In genomic region chr11:102494216-102494615, GRCh38 we compare ENCODE assay signal across 15 cellular contexts. TPM values are rescaled to one million over a fixed set of nuclear protein-coding genes. Genes with fewer than 3 reads are reported as not detected.
DNase-seq lines count a peak whose midpoint lies in the region; ATAC-seq and TF ChIP-seq lines count a peak whose summit lies in the region.
"Had no signal": no experiment of that assay in that cellular context is flagged by ENCODE, and none has a peak within 500 bp of the region (broad histone marks: within the 10 kb centered on the region; RNA-seq: fewer than 3 reads in every experiment).

No MANE protein-coding gene starts in this region.

- no peaks in the 10 kb centered on the region for H4K20me1 ChIP-seq in OCI-LY1 (ENCODE audit: insufficient read depth, low read length)

- DNase-seq in Daoy (ENCODE audit: low read depth) (peak; percentile 67), epithelial cell of proximal tubule (ENCODE audit: low read depth) (peak; percentile 75), mucosa of gallbladder (ENCODE audit: low spot score) (peak; percentile 34), cortex of kidney (lab: John Stamatoyannopoulos, UW) (no peak), COR-L47 (lab: John Stamatoyannopoulos, UW) (no peak)
- DNase-seq: activated gamma-delta T cell; C1 segment of cervical spinal cord; head of caudate nucleus; mesenchymal stem cell; NCI-H187 treated with DMSO at 0.1 percent for 48 hours; stimulated activated naive CD4-positive, alpha-beta T cell treated with Interleukin-2 at 50 U/mL for 16 hours; T-helper 2 cell had no signal

- H2AFZ ChIP-seq in OCI-LY1 (ENCODE audit: low read length) = no peak overlapping the region

- no peaks in the 10 kb centered on the region for H3K36me3 ChIP-seq in OCI-LY1 (ENCODE audit: insufficient read depth, low read length)

- H3K9me3 ChIP-seq in OCI-LY1 (ENCODE audit: low read length) = no peaks in the 10 kb centered on the region

- no peaks in the 10 kb centered on the region for H3F3A ChIP-seq in OCI-LY1 (ENCODE audit: insufficient read depth, low read length)

- no peaks in the 10 kb centered on the region for H3K9me2 ChIP-seq in OCI-LY1 (ENCODE audit: low read depth, low read length)

- TF ChIP-seq CTCF in OCI-LY1 (IDR thresholded peaks at IDR 0.05; ENCODE audit: low read length) (no peak), epithelial cell of proximal tubule (conservative IDR thresholded peaks at IDR 0.05; ENCODE audit: low read depth, low read length) (no peak)

- H3K4me3 ChIP-seq in OCI-LY1 (ENCODE audit: low read depth, low read length, poor library complexity, severe bottlenecking) = no peak overlapping the region
- no peak overlapping the region for H3K4me3 ChIP-seq in epithelial cell of proximal tubule (ENCODE audit: low read depth, low read length)

- ATAC-seq in HG02970 (IDR thresholded peaks at IDR 0.05; ENCODE audit: low FRiP score, unreplicated experiment) (no peak), GM19035 (IDR thresholded peaks at IDR 0.05; ENCODE audit: unreplicated experiment) (no peak)

- peak overlapping the region; percentile 45; the same call in 1 of the 2 replicates for H3K9ac ChIP-seq in OCI-LY1 (ENCODE audit: low read length)

- peaks cover 38% of the 10 kb centered on the region for H3K4me1 ChIP-seq in OCI-LY1 (ENCODE audit: insufficient read depth, low read length, severe bottlenecking)

- peak overlapping the region; percentile 84 for H3K27ac ChIP-seq in OCI-LY1 (ENCODE audit: low read depth, low read length, poor library complexity, severe bottlenecking)

- H3K4me2 ChIP-seq in OCI-LY1 (ENCODE audit: low read length) = peak overlapping the region; percentile 69; the same call in 1 of the 2 replicates

- no peaks in the 10 kb centered on the region for H3K79me2 ChIP-seq in OCI-LY1 (ENCODE audit: insufficient read depth, low read length)

- no peaks in the 10 kb centered on the region for H3K27me3 ChIP-seq in OCI-LY1 (ENCODE audit: insufficient read depth, low read length)

RNA-seq across cellular contexts. Expression of gene MMP7, which starts 36.3 kb away (rescaled TPM):
- 4.7 and 5.9 TPM in 2 replicates for total RNA-seq in Daoy (2014; rRNA removed; shearing (Covaris generic))
- total RNA-seq in epithelial cell of proximal tubule (238 and 321 TPM in 2 replicates), mucosa of gallbladder (1,865 TPM)

RNA-seq across cellular contexts. Expression of gene TMEM123, which starts 41.7 kb away (rescaled TPM):
- total RNA-seq in Daoy (2014; rRNA removed; shearing (Covaris generic)) = 121 and 127 TPM in 2 replicates
- total RNA-seq in epithelial cell of proximal tubule = 137 and 165 TPM in 2 replicates
- 135 TPM for total RNA-seq in mucosa of gallbladder

Comparison
In these comparisons a context has a peak if more than half of its experiments do, and no peak if none do; other contexts are left out.
1. DNase-seq: peak in Daoy (single experiment), epithelial cell of proximal tubule (single experiment) and mucosa of gallbladder (single experiment); none in cortex of kidney (single experiment) and COR-L47 (single experiment).
2. RNA of gene MMP7, which starts 36.3 kb away (total RNA-seq): 1,865 TPM in mucosa of gallbladder (single experiment) and 238 to 321 TPM in epithelial cell of proximal tubule; 4.7 to 5.9 TPM in Daoy; every median in the first group is over 10 times any median in the second.